Comparison of ENCODE assay signal across 1 cellular context in the genomic region with DNA sequence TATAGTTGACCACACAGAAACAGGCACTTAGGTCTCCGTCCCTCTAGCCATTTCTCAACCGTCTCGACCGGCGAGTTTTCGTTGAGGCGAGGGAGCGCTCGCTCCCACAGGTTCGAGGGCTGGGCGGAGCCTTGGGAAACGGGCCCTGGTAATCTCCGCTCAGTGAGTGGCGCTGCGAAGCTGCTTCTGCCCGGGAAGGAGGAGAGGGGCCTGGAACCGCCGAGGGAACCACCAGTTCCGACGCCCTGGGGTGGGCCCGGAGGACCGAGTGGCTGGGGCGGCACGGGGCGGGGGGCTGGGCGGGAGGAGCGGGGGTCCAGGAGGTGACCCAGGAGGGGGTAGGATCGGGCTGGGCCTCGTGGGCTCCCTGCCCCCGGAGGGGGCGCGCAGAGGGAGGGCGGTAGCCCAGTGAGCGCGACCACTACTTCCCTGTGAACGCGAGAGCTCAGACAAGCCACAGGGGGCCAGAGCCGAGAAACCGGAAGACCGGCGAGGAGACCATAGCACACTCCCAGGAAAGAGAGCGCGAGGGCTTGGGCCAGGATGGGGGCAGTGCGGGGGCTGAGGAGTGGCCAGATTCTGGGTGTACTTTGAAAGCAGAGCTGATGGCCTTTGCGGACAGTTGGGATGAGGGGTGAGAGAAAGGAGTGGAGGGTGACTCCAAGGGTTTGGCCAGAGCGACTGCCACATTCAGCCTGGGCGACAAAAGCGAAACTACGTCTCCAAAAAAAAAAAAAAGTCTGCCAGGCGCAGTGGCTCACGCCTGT.
TF ChIP-seq lines count a peak whose summit lies in the region.

No MANE protein-coding gene starts in this region.

TF ChIP-seq in HepG2, 621 proteins besides CTCF, POLR2A, EP300 and RAD21 (continued from another document and continues in another):
- TF ChIP-seq, protein P1, sequence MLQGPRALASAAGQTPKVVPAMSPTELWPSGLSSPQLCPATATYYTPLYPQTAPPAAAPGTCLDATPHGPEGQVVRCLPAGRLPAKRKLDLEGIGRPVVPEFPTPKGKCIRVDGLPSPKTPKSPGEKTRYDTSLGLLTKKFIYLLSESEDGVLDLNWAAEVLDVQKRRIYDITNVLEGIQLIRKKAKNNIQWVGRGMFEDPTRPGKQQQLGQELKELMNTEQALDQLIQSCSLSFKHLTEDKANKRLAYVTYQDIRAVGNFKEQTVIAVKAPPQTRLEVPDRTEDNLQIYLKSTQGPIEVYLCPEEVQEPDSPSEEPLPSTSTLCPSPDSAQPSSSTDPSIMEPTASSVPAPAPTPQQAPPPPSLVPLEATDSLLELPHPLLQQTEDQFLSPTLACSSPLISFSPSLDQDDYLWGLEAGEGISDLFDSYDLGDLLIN (CRISPR knock-in tag; IDR thresholded peaks at IDR 0.05; ENCODE audit: borderline replicate concordance): no peak
- TF ChIP-seq, protein P2, sequence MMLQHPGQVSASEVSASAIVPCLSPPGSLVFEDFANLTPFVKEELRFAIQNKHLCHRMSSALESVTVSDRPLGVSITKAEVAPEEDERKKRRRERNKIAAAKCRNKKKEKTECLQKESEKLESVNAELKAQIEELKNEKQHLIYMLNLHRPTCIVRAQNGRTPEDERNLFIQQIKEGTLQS (CRISPR knock-in tag; IDR thresholded peaks at IDR 0.05): no peak
- TF ChIP-seq, protein P3, sequence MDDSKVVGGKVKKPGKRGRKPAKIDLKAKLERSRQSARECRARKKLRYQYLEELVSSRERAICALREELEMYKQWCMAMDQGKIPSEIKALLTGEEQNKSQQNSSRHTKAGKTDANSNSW (CRISPR knock-in tag; IDR thresholded peaks at IDR 0.05; ENCODE audit: borderline replicate concordance): no peak
- TF ChIP-seq HNRNPL (IDR thresholded peaks at IDR 0.05; ENCODE audit: low read depth, low read length): 0 out of 2 replicates have a peak, but pooled peaks have one; percentile 18
- TF ChIP-seq, protein P4, sequence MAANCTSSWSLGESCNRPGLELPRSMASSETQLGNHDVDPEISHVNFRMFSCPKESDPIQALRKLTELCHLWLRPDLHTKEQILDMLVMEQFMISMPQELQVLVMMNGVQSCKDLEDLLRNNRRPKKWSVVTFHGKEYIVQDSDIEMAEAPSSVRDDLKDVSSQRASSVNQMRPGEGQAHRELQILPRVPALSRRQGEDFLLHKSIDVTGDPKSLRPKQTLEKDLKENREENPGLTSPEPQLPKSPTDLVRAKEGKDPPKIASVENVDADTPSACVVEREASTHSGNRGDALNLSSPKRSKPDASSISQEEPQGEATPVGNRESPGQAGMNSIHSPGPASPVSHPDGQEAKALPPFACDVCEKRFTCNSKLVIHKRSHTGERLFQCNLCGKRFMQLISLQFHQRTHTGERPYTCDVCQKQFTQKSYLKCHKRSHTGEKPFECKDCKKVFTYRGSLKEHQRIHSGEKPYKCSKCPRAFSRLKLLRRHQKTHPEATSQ (CRISPR knock-in tag; IDR thresholded peaks at IDR 0.05; ENCODE audit: borderline replicate concordance): no peak; the same call in 1 of the 2 replicates
- no peak for TF ChIP-seq SP2 (CRISPR knock-in tag; IDR thresholded peaks at IDR 0.05)
- peak; percentile 75; the same call in 1 of the 2 replicates for TF ChIP-seq ZMAT3 (CRISPR knock-in tag; conservative IDR thresholded peaks at IDR 0.05)
- TF ChIP-seq, protein P5, sequence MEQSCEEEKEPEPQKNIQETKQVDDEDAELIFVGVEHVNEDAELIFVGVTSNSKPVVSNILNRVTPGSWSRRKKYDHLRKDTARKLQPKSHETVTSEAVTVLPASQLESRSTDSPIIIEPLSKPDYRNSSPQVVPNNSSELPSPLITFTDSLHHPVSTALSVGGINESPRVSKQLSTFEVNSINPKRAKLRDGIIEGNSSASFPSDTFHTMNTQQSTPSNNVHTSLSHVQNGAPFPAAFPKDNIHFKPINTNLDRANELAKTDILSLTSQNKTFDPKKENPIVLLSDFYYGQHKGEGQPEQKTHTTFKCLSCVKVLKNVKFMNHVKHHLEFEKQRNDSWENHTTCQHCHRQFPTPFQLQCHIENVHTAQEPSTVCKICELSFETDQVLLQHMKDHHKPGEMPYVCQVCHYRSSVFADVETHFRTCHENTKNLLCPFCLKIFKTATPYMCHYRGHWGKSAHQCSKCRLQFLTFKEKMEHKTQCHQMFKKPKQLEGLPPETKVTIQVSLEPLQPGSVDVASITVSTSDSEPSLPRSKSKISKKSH (CRISPR knock-in tag; IDR thresholded peaks at IDR 0.05; ENCODE audit: borderline replicate concordance): no peak
- TF ChIP-seq, protein P6, sequence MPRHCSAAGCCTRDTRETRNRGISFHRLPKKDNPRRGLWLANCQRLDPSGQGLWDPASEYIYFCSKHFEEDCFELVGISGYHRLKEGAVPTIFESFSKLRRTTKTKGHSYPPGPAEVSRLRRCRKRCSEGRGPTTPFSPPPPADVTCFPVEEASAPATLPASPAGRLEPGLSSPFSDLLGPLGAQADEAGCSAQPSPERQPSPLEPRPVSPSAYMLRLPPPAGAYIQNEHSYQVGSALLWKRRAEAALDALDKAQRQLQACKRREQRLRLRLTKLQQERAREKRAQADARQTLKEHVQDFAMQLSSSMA (CRISPR knock-in tag; IDR thresholded peaks at IDR 0.05): no peak
- peak; percentile 74 for TF ChIP-seq KDM4B (CRISPR knock-in tag; IDR thresholded peaks at IDR 0.05)
- TF ChIP-seq, protein P7, sequence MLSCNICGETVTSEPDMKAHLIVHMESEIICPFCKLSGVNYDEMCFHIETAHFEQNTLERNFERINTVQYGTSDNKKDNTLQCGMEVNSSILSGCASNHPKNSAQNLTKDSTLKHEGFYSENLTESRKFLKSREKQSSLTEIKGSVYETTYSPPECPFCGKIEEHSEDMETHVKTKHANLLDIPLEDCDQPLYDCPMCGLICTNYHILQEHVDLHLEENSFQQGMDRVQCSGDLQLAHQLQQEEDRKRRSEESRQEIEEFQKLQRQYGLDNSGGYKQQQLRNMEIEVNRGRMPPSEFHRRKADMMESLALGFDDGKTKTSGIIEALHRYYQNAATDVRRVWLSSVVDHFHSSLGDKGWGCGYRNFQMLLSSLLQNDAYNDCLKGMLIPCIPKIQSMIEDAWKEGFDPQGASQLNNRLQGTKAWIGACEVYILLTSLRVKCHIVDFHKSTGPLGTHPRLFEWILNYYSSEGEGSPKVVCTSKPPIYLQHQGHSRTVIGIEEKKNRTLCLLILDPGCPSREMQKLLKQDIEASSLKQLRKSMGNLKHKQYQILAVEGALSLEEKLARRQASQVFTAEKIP (CRISPR knock-in tag; IDR thresholded peaks at IDR 0.05; ENCODE audit: borderline replicate concordance): no peak
- no peak for TF ChIP-seq IKZF1 (IDR thresholded peaks at IDR 0.05)
- no peak for TF ChIP-seq ZNF33B (CRISPR knock-in tag; IDR thresholded peaks at IDR 0.05)
- peak; percentile 41; the same call in 1 of the 2 replicates for TF ChIP-seq THAP11 (CRISPR knock-in tag; IDR thresholded peaks at IDR 0.05)
- TF ChIP-seq POLR2G (IDR thresholded peaks at IDR 0.05; ENCODE audit: low read depth, low read length): peak; percentile 90
- TF ChIP-seq STAT5B (CRISPR knock-in tag; IDR thresholded peaks at IDR 0.05): 0 out of 2 replicates have a peak, but pooled peaks have one; percentile 9
- TF ChIP-seq ZNF766 (CRISPR knock-in tag; IDR thresholded peaks at IDR 0.05; ENCODE audit: borderline replicate concordance): no peak
- TF ChIP-seq ZNF263 (CRISPR knock-in tag; IDR thresholded peaks at IDR 0.05): peak; percentile 44; the same call in 1 of the 2 replicates
- TF ChIP-seq, protein P8, sequence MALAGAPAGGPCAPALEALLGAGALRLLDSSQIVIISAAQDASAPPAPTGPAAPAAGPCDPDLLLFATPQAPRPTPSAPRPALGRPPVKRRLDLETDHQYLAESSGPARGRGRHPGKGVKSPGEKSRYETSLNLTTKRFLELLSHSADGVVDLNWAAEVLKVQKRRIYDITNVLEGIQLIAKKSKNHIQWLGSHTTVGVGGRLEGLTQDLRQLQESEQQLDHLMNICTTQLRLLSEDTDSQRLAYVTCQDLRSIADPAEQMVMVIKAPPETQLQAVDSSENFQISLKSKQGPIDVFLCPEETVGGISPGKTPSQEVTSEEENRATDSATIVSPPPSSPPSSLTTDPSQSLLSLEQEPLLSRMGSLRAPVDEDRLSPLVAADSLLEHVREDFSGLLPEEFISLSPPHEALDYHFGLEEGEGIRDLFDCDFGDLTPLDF (CRISPR knock-in tag; IDR thresholded peaks at IDR 0.05): no peak
- TF ChIP-seq, protein P9, sequence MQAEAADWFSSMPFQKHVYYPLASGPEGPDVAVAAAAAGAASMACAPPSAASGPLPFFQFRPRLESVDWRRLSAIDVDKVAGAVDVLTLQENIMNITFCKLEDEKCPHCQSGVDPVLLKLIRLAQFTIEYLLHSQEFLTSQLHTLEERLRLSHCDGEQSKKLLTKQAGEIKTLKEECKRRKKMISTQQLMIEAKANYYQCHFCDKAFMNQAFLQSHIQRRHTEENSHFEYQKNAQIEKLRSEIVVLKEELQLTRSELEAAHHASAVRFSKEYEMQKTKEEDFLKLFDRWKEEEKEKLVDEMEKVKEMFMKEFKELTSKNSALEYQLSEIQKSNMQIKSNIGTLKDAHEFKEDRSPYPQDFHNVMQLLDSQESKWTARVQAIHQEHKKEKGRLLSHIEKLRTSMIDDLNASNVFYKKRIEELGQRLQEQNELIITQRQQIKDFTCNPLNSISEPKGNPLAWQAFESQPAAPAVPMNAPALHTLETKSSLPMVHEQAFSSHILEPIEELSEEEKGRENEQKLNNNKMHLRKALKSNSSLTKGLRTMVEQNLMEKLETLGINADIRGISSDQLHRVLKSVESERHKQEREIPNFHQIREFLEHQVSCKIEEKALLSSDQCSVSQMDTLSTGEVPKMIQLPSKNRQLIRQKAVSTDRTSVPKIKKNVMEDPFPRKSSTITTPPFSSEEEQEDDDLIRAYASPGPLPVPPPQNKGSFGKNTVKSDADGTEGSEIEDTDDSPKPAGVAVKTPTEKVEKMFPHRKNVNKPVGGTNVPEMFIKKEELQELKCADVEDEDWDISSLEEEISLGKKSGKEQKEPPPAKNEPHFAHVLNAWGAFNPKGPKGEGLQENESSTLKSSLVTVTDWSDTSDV (CRISPR knock-in tag; IDR thresholded peaks at IDR 0.05): no peak
- TF ChIP-seq ATRX (CRISPR knock-in tag; IDR thresholded peaks at IDR 0.05; ENCODE audit: borderline replicate concordance): no peak
- no peak; the same call in 1 of the 2 replicates for TF ChIP-seq ARNTL (CRISPR knock-in tag; IDR thresholded peaks at IDR 0.05)
- no peak for TF ChIP-seq RXRA (CRISPR knock-in tag; IDR thresholded peaks at IDR 0.05)
- TF ChIP-seq ZNF484 (CRISPR knock-in tag; IDR thresholded peaks at IDR 0.05; ENCODE audit: borderline replicate concordance, low read depth): no peak
- TF ChIP-seq ETV5 (CRISPR knock-in tag; IDR thresholded peaks at IDR 0.05; ENCODE audit: borderline replicate concordance): peak; percentile 55; the same call in 1 of the 2 replicates
- no peak for TF ChIP-seq NCOA5 (CRISPR knock-in tag; IDR thresholded peaks at IDR 0.05)
- TF ChIP-seq, protein P10, sequence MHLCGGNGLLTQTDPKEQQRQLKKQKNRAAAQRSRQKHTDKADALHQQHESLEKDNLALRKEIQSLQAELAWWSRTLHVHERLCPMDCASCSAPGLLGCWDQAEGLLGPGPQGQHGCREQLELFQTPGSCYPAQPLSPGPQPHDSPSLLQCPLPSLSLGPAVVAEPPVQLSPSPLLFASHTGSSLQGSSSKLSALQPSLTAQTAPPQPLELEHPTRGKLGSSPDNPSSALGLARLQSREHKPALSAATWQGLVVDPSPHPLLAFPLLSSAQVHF (CRISPR knock-in tag; IDR thresholded peaks at IDR 0.05): 0 out of 2 replicates have a peak, but pooled peaks have one; percentile 10
- no peak for TF ChIP-seq NCOR1 (IDR thresholded peaks at IDR 0.05; ENCODE audit: borderline replicate concordance, low read length)
- TF ChIP-seq, protein P11, sequence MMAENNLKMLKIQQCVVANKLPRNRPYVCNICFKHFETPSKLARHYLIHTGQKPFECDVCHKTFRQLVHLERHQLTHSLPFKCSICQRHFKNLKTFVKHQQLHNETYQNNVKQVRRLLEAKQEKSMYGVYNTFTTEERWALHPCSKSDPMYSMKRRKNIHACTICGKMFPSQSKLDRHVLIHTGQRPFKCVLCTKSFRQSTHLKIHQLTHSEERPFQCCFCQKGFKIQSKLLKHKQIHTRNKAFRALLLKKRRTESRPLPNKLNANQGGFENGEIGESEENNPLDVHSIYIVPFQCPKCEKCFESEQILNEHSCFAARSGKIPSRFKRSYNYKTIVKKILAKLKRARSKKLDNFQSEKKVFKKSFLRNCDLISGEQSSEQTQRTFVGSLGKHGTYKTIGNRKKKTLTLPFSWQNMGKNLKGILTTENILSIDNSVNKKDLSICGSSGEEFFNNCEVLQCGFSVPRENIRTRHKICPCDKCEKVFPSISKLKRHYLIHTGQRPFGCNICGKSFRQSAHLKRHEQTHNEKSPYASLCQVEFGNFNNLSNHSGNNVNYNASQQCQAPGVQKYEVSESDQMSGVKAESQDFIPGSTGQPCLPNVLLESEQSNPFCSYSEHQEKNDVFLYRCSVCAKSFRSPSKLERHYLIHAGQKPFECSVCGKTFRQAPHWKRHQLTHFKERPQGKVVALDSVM (CRISPR knock-in tag; IDR thresholded peaks at IDR 0.05): no peak
- TF ChIP-seq, protein P12, sequence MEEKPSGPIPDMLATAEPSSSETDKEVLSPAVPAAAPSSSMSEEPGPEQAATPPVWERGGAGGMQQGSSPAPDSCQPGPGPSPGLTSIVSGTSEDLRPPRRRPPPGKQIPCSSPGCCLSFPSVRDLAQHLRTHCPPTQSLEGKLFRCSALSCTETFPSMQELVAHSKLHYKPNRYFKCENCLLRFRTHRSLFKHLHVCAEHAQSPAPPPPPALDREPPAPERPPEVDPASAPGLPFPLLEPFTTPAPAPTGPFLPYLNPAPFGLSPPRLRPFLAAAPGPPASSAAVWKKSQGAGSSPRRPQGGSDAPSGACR (CRISPR knock-in tag; IDR thresholded peaks at IDR 0.05): no peak
- TF ChIP-seq, protein P13, sequence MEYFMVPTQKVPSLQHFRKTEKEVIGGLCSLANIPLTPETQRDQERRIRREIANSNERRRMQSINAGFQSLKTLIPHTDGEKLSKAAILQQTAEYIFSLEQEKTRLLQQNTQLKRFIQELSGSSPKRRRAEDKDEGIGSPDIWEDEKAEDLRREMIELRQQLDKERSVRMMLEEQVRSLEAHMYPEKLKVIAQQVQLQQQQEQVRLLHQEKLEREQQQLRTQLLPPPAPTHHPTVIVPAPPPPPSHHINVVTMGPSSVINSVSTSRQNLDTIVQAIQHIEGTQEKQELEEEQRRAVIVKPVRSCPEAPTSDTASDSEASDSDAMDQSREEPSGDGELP (IDR thresholded peaks at IDR 0.05; ENCODE audit: borderline replicate concordance, low read depth): no peak
- no peak; the same call in 1 of the 2 replicates for TF ChIP-seq ZNF678 (CRISPR knock-in tag; IDR thresholded peaks at IDR 0.05)
- TF ChIP-seq KAT8 (CRISPR knock-in tag; IDR thresholded peaks at IDR 0.05): no peak; the same call in none of the 2 replicates
- 0 out of 2 replicates have a peak, but pooled peaks have one; percentile 16 for TF ChIP-seq ZNF652 (CRISPR knock-in tag; IDR thresholded peaks at IDR 0.05; ENCODE audit: borderline replicate concordance, low read depth)
- TF ChIP-seq KLF6 (CRISPR knock-in tag; IDR thresholded peaks at IDR 0.05): no peak; the same call in 1 of the 2 replicates
- TF ChIP-seq, protein P14, sequence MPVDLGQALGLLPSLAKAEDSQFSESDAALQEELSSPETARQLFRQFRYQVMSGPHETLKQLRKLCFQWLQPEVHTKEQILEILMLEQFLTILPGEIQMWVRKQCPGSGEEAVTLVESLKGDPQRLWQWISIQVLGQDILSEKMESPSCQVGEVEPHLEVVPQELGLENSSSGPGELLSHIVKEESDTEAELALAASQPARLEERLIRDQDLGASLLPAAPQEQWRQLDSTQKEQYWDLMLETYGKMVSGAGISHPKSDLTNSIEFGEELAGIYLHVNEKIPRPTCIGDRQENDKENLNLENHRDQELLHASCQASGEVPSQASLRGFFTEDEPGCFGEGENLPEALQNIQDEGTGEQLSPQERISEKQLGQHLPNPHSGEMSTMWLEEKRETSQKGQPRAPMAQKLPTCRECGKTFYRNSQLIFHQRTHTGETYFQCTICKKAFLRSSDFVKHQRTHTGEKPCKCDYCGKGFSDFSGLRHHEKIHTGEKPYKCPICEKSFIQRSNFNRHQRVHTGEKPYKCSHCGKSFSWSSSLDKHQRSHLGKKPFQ (CRISPR knock-in tag; IDR thresholded peaks at IDR 0.05; ENCODE audit: insufficient replicate concordance): no peak
